8 cellular contexts compared by ENCODE assay signal in genomic region chr6:170292111-170292777, GRCh38. TPM values are rescaled to one million over a fixed set of nuclear protein-coding genes. Genes with fewer than 3 reads are reported as not detected.
DNase-seq lines count a peak whose midpoint lies in the region; ATAC-seq lines count a peak whose summit lies in the region.

No MANE protein-coding gene starts in this region.

- peaks cover 15 to 47% (median 39%) of the 10 kb centered on the region in 3 donors for H3K27me3 Mint-ChIP-seq in immature natural killer cell (ENCODE audit: low read depth in 3 of 3)

- intact Hi-C loops in sciatic nerve (cut with DNase I): no loop called here

- peaks cover 42 to 55% of the 10 kb centered on the region in 2 donors for H3K4me1 Mint-ChIP-seq in immature natural killer cell

- peak overlapping the region in 2 of 6 donors; percentile 65 to 85 for H3K27ac Mint-ChIP-seq in immature natural killer cell

- DNase-seq in NOMO-1 treated with DMSO at 0.1 percent for 48 hours (lab: John Stamatoyannopoulos, UW; ENCODE audit: unreplicated experiment): peak; percentile 40
- DNase-seq in NOMO-1 treated with dmso at 0.1 percent for 144 hours (lab: John Stamatoyannopoulos, UW; ENCODE audit: unreplicated experiment): no peak
- DNase-seq in activated CD8-positive, alpha-beta memory T cell treated with anti-CD3 and anti-CD28 coated beads, Interleukin-2, amount 50 U/mL, for 48 hours: peak; percentile 57
- no peak for DNase-seq in immature natural killer cell
- peak; percentile 53 for DNase-seq in superior temporal gyrus (ENCODE audit: extremely low spot score)
- DNase-seq in sciatic nerve (ENCODE audit: low spot score): no peak

- no peaks in the 10 kb centered on the region for H3K9me3 Mint-ChIP-seq in immature natural killer cell

- ATAC-seq in HG03025 (IDR thresholded peaks at IDR 0.05; ENCODE audit: low FRiP score, unreplicated experiment): no peak
- ATAC-seq in sciatic nerve: no peak
- no peak for ATAC-seq in GM18511 (IDR thresholded peaks at IDR 0.05; ENCODE audit: unreplicated experiment)

- H3K36me3 Mint-ChIP-seq in immature natural killer cell: peaks cover 0 to 7% (median 4%) of the 10 kb centered on the region in 3 donors

- H3K4me3 Mint-ChIP-seq in immature natural killer cell: peak overlapping the region; percentile 81 to 89 (median 88)

RNA-seq across cellular contexts. Expression of gene DLL1, which starts 1.4 kb away (rescaled TPM):
- 1 to 10 TPM in 2 of 3 donors, under 1 TPM in 1; 0.09 to 7.0 (median 2.8) TPM for polyA plus RNA-seq in immature natural killer cell
- total RNA-seq in sciatic nerve: 15.4 TPM

RNA-seq across cellular contexts. Expression of gene FAM120B, which starts 14.3 kb away (rescaled TPM):
- polyA plus RNA-seq in immature natural killer cell: 10 to 100 TPM; 17.4 to 43.1 (median 26.2) TPM
- 36.5 TPM for total RNA-seq in sciatic nerve

Comparison
In these comparisons a context has a peak if more than half of its experiments do, and no peak if none do; other contexts are left out.
1. DNase-seq: peak in NOMO-1 treated with DMSO at 0.1 percent for 48 hours (single experiment), activated CD8-positive, alpha-beta memory T cell treated with anti-CD3 and anti-CD28 coated beads, Interleukin-2, amount 50 U/mL, for 48 hours (single experiment) and superior temporal gyrus (single experiment); none in NOMO-1 treated with dmso at 0.1 percent for 144 hours (single experiment), immature natural killer cell (0 of 3) and sciatic nerve (single experiment).